1 cellular context compared by ENCODE assay signal in the genomic region with DNA sequence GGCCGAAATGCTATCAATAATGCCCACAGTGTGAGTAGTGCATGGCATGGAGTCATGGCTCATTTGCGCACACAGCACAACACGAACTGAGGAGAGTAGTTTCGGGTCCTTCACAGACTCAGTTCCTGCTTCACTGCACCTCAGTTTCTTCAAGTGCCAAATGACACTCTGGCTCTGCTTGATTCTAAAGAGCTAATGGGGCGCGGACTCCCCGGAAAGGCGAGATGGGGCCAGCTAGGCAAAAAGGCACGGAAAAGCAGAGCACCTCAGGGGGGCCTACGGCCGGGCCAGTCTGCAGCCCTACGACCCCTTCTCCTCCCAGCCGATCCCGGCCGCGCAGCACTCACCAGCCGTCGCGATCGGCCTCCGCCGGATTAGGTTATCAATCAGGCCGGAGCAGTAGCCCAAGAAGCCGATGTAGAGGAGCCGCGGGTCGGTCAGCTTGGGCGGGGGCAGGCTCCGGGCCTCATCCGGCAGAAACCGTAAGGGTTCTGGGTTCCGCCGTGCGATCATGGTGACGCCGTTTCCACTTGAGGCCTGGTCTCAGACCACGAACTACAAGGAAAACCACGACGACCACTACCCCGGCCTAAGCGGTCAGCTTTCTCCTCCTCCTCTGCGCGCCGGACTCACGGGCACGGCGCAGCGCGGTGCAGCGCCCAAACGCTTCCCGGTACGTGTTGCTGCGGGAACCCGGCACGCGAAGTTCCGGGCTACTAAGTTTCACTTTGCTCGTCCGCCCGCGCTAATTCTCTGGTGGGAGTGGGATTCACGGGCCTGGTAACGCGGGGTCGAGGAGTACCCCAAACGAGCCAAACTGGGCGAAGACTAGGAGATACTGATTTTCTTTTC.
TF ChIP-seq lines count a peak whose summit lies in the region.

A gene (minus strand): TSS at position 631 of the 852 bp plus-strand sequence. CDS start 118 bp downstream, at position 513.

TF ChIP-seq in K562, 482 proteins besides CTCF, POLR2A, EP300 and RAD21 (continued from another document and continues in another):
- TF ChIP-seq, protein P1, sequence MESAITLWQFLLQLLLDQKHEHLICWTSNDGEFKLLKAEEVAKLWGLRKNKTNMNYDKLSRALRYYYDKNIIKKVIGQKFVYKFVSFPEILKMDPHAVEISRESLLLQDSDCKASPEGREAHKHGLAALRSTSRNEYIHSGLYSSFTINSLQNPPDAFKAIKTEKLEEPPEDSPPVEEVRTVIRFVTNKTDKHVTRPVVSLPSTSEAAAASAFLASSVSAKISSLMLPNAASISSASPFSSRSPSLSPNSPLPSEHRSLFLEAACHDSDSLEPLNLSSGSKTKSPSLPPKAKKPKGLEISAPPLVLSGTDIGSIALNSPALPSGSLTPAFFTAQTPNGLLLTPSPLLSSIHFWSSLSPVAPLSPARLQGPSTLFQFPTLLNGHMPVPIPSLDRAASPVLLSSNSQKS (CRISPR knock-in tag; IDR thresholded peaks at IDR 0.05) = no peak
- peak; percentile 78; the same call in 1 of the 2 replicates for TF ChIP-seq ZBED1 (IDR thresholded peaks at IDR 0.05)
- peak; percentile 84 for TF ChIP-seq RBM22 (IDR thresholded peaks at IDR 0.05; ENCODE audit: low read depth, low read length, poor library complexity, severe bottlenecking)
- TF ChIP-seq, protein P2, sequence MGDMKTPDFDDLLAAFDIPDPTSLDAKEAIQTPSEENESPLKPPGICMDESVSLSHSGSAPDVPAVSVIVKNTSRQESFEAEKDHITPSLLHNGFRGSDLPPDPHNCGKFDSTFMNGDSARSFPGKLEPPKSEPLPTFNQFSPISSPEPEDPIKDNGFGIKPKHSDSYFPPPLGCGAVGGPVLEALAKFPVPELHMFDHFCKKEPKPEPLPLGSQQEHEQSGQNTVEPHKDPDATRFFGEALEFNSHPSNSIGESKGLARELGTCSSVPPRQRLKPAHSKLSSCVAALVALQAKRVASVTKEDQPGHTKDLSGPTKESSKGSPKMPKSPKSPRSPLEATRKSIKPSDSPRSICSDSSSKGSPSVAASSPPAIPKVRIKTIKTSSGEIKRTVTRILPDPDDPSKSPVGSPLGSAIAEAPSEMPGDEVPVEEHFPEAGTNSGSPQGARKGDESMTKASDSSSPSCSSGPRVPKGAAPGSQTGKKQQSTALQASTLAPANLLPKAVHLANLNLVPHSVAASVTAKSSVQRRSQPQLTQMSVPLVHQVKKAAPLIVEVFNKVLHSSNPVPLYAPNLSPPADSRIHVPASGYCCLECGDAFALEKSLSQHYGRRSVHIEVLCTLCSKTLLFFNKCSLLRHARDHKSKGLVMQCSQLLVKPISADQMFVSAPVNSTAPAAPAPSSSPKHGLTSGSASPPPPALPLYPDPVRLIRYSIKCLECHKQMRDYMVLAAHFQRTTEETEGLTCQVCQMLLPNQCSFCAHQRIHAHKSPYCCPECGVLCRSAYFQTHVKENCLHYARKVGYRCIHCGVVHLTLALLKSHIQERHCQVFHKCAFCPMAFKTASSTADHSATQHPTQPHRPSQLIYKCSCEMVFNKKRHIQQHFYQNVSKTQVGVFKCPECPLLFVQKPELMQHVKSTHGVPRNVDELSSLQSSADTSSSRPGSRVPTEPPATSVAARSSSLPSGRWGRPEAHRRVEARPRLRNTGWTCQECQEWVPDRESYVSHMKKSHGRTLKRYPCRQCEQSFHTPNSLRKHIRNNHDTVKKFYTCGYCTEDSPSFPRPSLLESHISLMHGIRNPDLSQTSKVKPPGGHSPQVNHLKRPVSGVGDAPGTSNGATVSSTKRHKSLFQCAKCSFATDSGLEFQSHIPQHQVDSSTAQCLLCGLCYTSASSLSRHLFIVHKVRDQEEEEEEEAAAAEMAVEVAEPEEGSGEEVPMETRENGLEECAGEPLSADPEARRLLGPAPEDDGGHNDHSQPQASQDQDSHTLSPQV (IDR thresholded peaks at IDR 0.05) = peak; percentile 81
- no peak for TF ChIP-seq ZNF75A (CRISPR knock-in tag; IDR thresholded peaks at IDR 0.05)
- TF ChIP-seq CHD2 (IDR thresholded peaks at IDR 0.05; ENCODE audit: low read depth, low read length) = peak; percentile 45
- TF ChIP-seq, protein P3, sequence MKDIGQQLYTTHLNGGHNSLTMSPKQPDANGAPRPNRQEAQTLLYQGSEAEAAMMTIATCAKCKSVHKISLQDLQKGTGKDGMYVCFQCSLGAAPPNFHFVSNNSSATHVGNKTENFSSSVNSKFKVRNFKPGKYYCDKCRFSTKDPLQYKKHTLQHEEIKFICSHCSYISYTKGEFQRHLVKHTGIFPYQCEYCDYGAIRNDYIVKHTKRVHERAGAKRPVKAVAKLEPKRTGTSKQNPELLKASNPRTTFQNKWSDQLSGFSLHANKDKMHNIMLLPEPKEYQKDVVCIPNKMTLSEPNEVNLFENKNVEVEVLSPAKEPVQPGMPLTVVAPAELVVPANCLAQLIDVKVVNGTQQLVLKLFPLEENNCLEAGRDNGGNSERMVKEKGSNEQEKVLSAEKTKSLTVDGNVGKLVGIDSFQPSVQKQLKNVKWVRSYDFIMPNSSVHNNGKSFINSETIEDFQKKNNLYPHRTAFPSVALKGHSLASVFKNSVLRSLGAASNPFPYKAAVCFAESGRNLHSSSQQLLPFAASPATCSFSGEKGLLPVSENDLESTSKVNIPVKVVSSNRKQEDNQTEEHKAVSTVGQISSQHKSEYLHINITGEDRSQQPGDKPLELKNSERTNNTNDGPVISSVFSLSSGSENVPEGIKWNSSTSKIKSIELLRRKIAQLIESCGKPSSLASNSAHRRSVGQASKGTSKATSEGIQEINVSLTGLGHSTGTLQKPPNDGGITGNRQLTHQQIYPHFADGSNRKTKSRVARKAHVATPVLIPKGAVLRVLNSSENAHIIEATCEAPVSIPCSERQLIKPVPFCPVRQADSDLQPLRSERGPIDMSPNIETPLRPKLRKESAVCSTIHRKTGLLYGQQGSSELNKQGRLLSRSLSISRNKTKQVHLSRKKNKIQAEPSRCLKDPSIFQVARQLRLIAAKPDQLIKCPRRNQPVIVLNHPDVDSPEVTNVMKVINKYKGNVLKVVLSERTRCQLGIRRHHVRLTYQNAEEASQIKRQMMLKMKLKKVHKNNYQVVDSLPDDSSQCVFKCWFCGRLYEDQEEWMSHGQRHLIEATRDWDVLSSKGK (CRISPR knock-in tag; IDR thresholded peaks at IDR 0.05) = no peak
- TF ChIP-seq, protein P4, sequence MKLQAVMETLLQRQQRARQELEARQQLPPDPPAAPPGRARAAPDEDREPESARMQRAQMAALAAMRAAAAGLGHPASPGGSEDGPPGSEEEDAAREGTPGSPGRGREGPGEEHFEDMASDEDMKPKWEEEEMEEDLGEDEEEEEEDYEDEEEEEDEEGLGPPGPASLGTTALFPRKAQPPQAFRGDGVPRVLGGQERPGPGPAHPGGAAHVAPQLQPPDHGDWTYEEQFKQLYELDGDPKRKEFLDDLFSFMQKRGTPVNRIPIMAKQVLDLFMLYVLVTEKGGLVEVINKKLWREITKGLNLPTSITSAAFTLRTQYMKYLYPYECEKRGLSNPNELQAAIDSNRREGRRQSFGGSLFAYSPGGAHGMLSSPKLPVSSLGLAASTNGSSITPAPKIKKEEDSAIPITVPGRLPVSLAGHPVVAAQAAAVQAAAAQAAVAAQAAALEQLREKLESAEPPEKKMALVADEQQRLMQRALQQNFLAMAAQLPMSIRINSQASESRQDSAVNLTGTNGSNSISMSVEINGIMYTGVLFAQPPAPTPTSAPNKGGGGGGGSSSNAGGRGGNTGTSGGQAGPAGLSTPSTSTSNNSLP (IDR thresholded peaks at IDR 0.05; ENCODE audit: borderline replicate concordance, low read depth, low read length) = no peak
- TF ChIP-seq SMAD4 (CRISPR knock-in tag; conservative IDR thresholded peaks at IDR 0.05) = peak; percentile 78
- TF ChIP-seq ZNF561 (CRISPR knock-in tag; conservative IDR thresholded peaks at IDR 0.05) = no peak
- no peak for TF ChIP-seq ZNF785 (CRISPR knock-in tag; IDR thresholded peaks at IDR 0.05)
- TF ChIP-seq NFE2L1 (tag; IDR thresholded peaks at IDR 0.05; ENCODE audit: borderline replicate concordance, low read depth) = no peak
- TF ChIP-seq ZC3H8 (IDR thresholded peaks at IDR 0.05) = no peak
- TF ChIP-seq, protein P5, sequence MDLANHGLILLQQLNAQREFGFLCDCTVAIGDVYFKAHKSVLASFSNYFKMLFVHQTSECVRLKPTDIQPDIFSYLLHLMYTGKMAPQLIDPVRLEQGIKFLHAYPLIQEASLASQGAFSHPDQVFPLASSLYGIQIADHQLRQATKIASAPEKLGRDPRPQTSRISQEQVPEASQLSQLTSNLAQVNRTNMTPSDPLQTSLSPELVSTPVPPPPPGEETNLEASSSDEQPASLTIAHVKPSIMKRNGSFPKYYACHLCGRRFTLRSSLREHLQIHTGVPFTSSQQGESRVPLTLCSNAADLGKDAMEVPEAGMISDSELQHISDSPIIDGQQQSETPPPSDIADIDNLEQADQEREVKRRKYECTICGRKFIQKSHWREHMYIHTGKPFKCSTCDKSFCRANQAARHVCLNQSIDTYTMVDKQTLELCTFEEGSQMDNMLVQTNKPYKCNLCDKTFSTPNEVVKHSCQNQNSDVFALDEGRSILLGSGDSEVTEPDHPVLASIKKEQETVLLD (IDR thresholded peaks at IDR 0.05) = peak; percentile 97
- peak; percentile 73 for TF ChIP-seq POLR2B (IDR thresholded peaks at IDR 0.05; ENCODE audit: low read depth, partially characterized antibody)
- no peak for TF ChIP-seq RHOXF2B (CRISPR knock-in tag; conservative IDR thresholded peaks at IDR 0.05)
- peak; percentile 86; the same call in 1 of the 2 replicates for TF ChIP-seq BRD4 (IDR thresholded peaks at IDR 0.05)
- no peak for TF ChIP-seq ZNF79 (CRISPR knock-in tag; IDR thresholded peaks at IDR 0.05; ENCODE audit: low read depth)
- TF ChIP-seq WHSC1 (IDR thresholded peaks at IDR 0.05; ENCODE audit: low read length) = no peak
- TF ChIP-seq, protein P6, sequence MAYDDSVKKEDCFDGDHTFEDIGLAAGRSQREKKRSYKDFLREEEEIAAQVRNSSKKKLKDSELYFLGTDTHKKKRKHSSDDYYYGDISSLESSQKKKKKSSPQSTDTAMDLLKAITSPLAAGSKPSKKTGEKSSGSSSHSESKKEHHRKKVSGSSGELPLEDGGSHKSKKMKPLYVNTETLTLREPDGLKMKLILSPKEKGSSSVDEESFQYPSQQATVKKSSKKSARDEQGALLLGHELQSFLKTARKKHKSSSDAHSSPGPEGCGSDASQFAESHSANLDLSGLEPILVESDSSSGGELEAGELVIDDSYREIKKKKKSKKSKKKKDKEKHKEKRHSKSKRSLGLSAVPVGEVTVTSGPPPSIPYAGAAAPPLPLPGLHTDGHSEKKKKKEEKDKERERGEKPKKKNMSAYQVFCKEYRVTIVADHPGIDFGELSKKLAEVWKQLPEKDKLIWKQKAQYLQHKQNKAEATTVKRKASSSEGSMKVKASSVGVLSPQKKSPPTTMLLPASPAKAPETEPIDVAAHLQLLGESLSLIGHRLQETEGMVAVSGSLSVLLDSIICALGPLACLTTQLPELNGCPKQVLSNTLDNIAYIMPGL (CRISPR knock-in tag; IDR thresholded peaks at IDR 0.05) = no peak; the same call in 1 of the 2 replicates
- TF ChIP-seq, protein P7, sequence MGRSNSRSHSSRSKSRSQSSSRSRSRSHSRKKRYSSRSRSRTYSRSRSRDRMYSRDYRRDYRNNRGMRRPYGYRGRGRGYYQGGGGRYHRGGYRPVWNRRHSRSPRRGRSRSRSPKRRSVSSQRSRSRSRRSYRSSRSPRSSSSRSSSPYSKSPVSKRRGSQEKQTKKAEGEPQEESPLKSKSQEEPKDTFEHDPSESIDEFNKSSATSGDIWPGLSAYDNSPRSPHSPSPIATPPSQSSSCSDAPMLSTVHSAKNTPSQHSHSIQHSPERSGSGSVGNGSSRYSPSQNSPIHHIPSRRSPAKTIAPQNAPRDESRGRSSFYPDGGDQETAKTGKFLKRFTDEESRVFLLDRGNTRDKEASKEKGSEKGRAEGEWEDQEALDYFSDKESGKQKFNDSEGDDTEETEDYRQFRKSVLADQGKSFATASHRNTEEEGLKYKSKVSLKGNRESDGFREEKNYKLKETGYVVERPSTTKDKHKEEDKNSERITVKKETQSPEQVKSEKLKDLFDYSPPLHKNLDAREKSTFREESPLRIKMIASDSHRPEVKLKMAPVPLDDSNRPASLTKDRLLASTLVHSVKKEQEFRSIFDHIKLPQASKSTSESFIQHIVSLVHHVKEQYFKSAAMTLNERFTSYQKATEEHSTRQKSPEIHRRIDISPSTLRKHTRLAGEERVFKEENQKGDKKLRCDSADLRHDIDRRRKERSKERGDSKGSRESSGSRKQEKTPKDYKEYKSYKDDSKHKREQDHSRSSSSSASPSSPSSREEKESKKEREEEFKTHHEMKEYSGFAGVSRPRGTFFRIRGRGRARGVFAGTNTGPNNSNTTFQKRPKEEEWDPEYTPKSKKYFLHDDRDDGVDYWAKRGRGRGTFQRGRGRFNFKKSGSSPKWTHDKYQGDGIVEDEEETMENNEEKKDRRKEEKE (IDR thresholded peaks at IDR 0.05; ENCODE audit: borderline replicate concordance in 1 of 2, control insufficient read depth in 1 of 2, low read depth in 2 of 2, low read length in 1 of 2) = peak in 1 of 2 experiments; percentile 97; a peak in 2 of 4 replicates
- no peak for TF ChIP-seq MCM2 (IDR thresholded peaks at IDR 0.05; ENCODE audit: low read depth)
- TF ChIP-seq CBX8 (IDR thresholded peaks at IDR 0.05; ENCODE audit: borderline replicate concordance, extremely low read depth, low read depth, low read length, poor library complexity, severe bottlenecking) = no peak
- no peak for TF ChIP-seq SRSF7 (optimal IDR thresholded peaks at IDR 0.05; ENCODE audit: low read depth, low read length)
- no peak for TF ChIP-seq ZNF445 (CRISPR knock-in tag; IDR thresholded peaks at IDR 0.05; ENCODE audit: low read depth)
- TF ChIP-seq, protein P8, sequence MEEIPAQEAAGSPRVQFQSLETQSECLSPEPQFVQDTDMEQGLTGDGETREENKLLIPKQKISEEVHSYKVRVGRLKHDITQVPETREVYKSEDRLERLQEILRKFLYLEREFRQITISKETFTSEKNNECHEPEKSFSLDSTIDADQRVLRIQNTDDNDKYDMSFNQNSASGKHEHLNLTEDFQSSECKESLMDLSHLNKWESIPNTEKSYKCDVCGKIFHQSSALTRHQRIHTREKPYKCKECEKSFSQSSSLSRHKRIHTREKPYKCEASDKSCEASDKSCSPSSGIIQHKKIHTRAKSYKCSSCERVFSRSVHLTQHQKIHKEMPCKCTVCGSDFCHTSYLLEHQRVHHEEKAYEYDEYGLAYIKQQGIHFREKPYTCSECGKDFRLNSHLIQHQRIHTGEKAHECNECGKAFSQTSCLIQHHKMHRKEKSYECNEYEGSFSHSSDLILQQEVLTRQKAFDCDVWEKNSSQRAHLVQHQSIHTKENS (CRISPR knock-in tag; IDR thresholded peaks at IDR 0.05) = no peak
- no peak for TF ChIP-seq NFXL1 (CRISPR knock-in tag; IDR thresholded peaks at IDR 0.05)
- TF ChIP-seq KAT2B (IDR thresholded peaks at IDR 0.05; ENCODE audit: low read depth, low read length) = no peak
- TF ChIP-seq SMARCA4 (IDR thresholded peaks at IDR 0.05) = 0 out of 2 replicates have a peak, but pooled peaks have one; percentile 12
- TF ChIP-seq KLF16 (IDR thresholded peaks at IDR 0.05) = no peak
- TF ChIP-seq, protein P9, sequence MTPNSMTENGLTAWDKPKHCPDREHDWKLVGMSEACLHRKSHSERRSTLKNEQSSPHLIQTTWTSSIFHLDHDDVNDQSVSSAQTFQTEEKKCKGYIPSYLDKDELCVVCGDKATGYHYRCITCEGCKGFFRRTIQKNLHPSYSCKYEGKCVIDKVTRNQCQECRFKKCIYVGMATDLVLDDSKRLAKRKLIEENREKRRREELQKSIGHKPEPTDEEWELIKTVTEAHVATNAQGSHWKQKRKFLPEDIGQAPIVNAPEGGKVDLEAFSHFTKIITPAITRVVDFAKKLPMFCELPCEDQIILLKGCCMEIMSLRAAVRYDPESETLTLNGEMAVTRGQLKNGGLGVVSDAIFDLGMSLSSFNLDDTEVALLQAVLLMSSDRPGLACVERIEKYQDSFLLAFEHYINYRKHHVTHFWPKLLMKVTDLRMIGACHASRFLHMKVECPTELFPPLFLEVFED (CRISPR knock-in tag; conservative IDR thresholded peaks at IDR 0.05) = no peak
- TF ChIP-seq ZNF197 (CRISPR knock-in tag; IDR thresholded peaks at IDR 0.05; ENCODE audit: low read depth) = no peak
- TF ChIP-seq BCOR (IDR thresholded peaks at IDR 0.05) = peak; percentile 56; the same call in 1 of the 2 replicates
- TF ChIP-seq ZNF347 (CRISPR knock-in tag; IDR thresholded peaks at IDR 0.05; ENCODE audit: low read depth) = no peak
